32 cellular contexts compared by ENCODE assay signal in genomic region chr2:71557321-71557720, GRCh38.
DNase-seq lines count a peak whose midpoint lies in the region; ATAC-seq, FAIRE-seq and TF ChIP-seq lines count a peak whose summit lies in the region.
"Had no signal": no experiment of that assay in that cellular context is flagged by ENCODE, and none has a peak within 500 bp of the region (broad histone marks: within the 10 kb centered on the region; RNA-seq: fewer than 3 reads in every experiment).

No MANE protein-coding gene starts in this region.

- no peaks in the 10 kb centered on the region for H3K79me2 ChIP-seq in OCI-LY7 (ENCODE audit: insufficient read depth, low read depth, low read length)

- H3K4me3 ChIP-seq in OCI-LY7 (ENCODE audit: low read depth, low read length, poor library complexity, severe bottlenecking) (no peak overlapping the region), pancreas (no peak overlapping the region)
- H3K4me3 ChIP-seq: BLaER1, esophagus muscularis mucosa, left lung, SJSA1, transverse colon had no signal

- TF ChIP-seq CTCF in OCI-LY7 (conservative IDR thresholded peaks at IDR 0.05; ENCODE audit: low read length), result no peak
- TF ChIP-seq CTCF in pancreas (IDR thresholded peaks at IDR 0.05), result no peak

- POLR2A ChIA-PET in OCI-LY7 (lab: Charles Lee), result no interaction called here

- H2AFZ ChIP-seq in OCI-LY7 (ENCODE audit: low read length), result no peak overlapping the region

- H3K9me2 ChIP-seq in OCI-LY7 (ENCODE audit: insufficient read depth, low read length), result no peaks in the 10 kb centered on the region

- H3K4me2 ChIP-seq in OCI-LY7 (ENCODE audit: low read length), result no peak overlapping the region
- H3K4me2 ChIP-seq: BLaER1 had no signal

- H3K27ac ChIP-seq in OCI-LY7 (ENCODE audit: low read depth, low read length, poor library complexity, severe bottlenecking), result no peak overlapping the region
- H3K27ac ChIP-seq in pancreas, result no peak overlapping the region
- H3K27ac ChIP-seq: BLaER1, esophagus muscularis mucosa, left lung, SJSA1, transverse colon had no signal

- WGBS in pancreas, 2 donors, result 69 to 71% methylated on average over 6 of the region's 6 CpGs

- no peaks in the 10 kb centered on the region for H3K9me3 ChIP-seq in OCI-LY7 (ENCODE audit: low read length)
- H3K9me3 ChIP-seq in pancreas, result no peaks in the 10 kb centered on the region
- H3K9me3 ChIP-seq: BLaER1, esophagus muscularis mucosa, left lung, right lobe of liver, SJSA1, transverse colon had no signal

- H4K20me1 ChIP-seq in OCI-LY7 (ENCODE audit: insufficient read depth, low read length), result no peaks in the 10 kb centered on the region
- H4K20me1 ChIP-seq: BLaER1 had no signal

- no peaks in the 10 kb centered on the region for H3K27me3 ChIP-seq in pancreas
- H3K27me3 ChIP-seq: BLaER1, esophagus muscularis mucosa, left lung, right lobe of liver, SJSA1, transverse colon had no signal

- BruUV-seq in OCI-LY7 (replicated peaks; lab: Mats Ljungman, UMichigan), result no TSS peak

- ATAC-seq in left ventricle myocardium superior, result no peak
- ATAC-seq in pancreas, result no peak
- ATAC-seq: activated CD4-positive, CD25-positive, alpha-beta regulatory T cell treated with anti-CD3 and anti-CD28 coated beads, Interleukin-2, amount 50 U/mL, for 24 hours; left lung; naive thymus-derived CD8-positive, alpha-beta T cell; right lobe of liver had no signal

- FAIRE-seq in pancreas (lab: Jason Lieb, UNC), result no peak
- FAIRE-seq: frontal cortex, GM18507, RCC 7860 had no signal

- no peaks in the 10 kb centered on the region for H3K4me1 ChIP-seq in OCI-LY7 (ENCODE audit: insufficient read depth, low read length, poor library complexity, severe bottlenecking)
- H3K4me1 ChIP-seq in pancreas, result no peaks in the 10 kb centered on the region
- H3K4me1 ChIP-seq: esophagus muscularis mucosa, left lung, SJSA1, transverse colon had no signal

- DNase-seq in left ventricle myocardium superior (peak; percentile 5), cardiac septum (ENCODE audit: low spot score) (no peak), NCI-H146 treated with DMSO at 0.1 percent for 48 hours (lab: John Stamatoyannopoulos, UW; ENCODE audit: unreplicated experiment) (peak; percentile 26), iPS-NIHi7 (ENCODE audit: extremely low spot score) (peak; percentile 69), OCI-LY7 (ENCODE audit: low spot score) (no peak), GOT3 (lab: John Stamatoyannopoulos, UW) (no peak), pancreas (no peak)
- DNase-seq: activated CD4-positive, alpha-beta T cell treated with anti-CD3 and anti-CD28 coated beads, Interleukin-2, amount 50 U/mL, for 48 hours; activated CD8-positive, alpha-beta memory T cell treated with anti-CD3 and anti-CD28 coated beads, Interleukin-2, amount 50 U/mL, for 4 hours; anterior cingulate cortex; caudate nucleus; COR-L47; DMS79 treated with DMSO at 0.1 percent for 48 hours; immature natural killer cell; Karpas-422; midbrain; MV-4-11; NCI-H1694; stimulated activated CD4-positive, alpha-beta T cell treated with anti-CD3 and anti-CD28 coated beads, Interleukin-12 subunit alpha, Interleukin-12 subunit beta, amount 100 ng/mL, for 4 hours; stimulated activated CD4-positive, alpha-beta T cell treated with anti-CD3 and anti-CD28 coated beads, Interleukin-4, amount 100 ng/mL, for 1 hour; T-helper 1 cell; transverse colon had no signal

- no peaks in the 10 kb centered on the region for H3K36me3 ChIP-seq in OCI-LY7 (ENCODE audit: insufficient read depth, low read length)
- H3K36me3 ChIP-seq in pancreas, result no peaks in the 10 kb centered on the region
- H3K36me3 ChIP-seq: BLaER1, transverse colon had no signal

- CTCF ChIA-PET in OCI-LY7 (lab: Charles Lee; ENCODE audit: unreplicated experiment), result interaction anchor here (0.5 kb wide), 1 partner anchor 17 kb away, joined by 3 read pairs; no protein-coding TSS in a partner anchor

- intact Hi-C loops in left ventricle myocardium superior (cut with micrococcal nuclease), result no loop called here
- intact Hi-C loops in cardiac septum (cut with DNase I), result no loop called here
- intact Hi-C loops in OCI-LY7 (cut with micrococcal nuclease; ENCODE audit: unreplicated experiment), result no loop called here
- intact Hi-C loops in pancreas (cut with DNase I), result no loop called here

Comparison
In these comparisons a context has a peak if more than half of its experiments do, and no peak if none do; other contexts are left out.
1. DNase-seq: peak in left ventricle myocardium superior (single experiment), NCI-H146 treated with DMSO at 0.1 percent for 48 hours (single experiment) and iPS-NIHi7 (single experiment); none in cardiac septum (single experiment), OCI-LY7 (single experiment), GOT3 (single experiment) and pancreas (0 of 6).